1 cellular context compared by ENCODE assay signal in genomic region chr21:42570841-42571387, GRCh38.
TF ChIP-seq lines count a peak whose summit lies in the region.

No MANE protein-coding gene starts in this region.

TF ChIP-seq in HCT116, 20 proteins besides CTCF, POLR2A, EP300 and RAD21 (continued from another document):
- TF ChIP-seq REST (IDR thresholded peaks at IDR 0.05; ENCODE audit: low read depth): no peak
- no peak for TF ChIP-seq SIN3A (IDR thresholded peaks at IDR 0.05; ENCODE audit: low read depth)
- no peak for TF ChIP-seq SP1 (IDR thresholded peaks at IDR 0.05; ENCODE audit: low read depth)
- TF ChIP-seq CBX3 (IDR thresholded peaks at IDR 0.05; ENCODE audit: low read depth): no peak
- no peak for TF ChIP-seq YY1 (IDR thresholded peaks at IDR 0.05; ENCODE audit: extremely low read depth, insufficient replicate concordance, low read depth, low read length)
- TF ChIP-seq EGR1 (IDR thresholded peaks at IDR 0.05; ENCODE audit: low read depth): no peak
- no peak for TF ChIP-seq ZNF274 (IDR thresholded peaks at IDR 0.05; ENCODE audit: low read depth, low read length)
- no peak for TF ChIP-seq CEBPB (IDR thresholded peaks at IDR 0.05; ENCODE audit: low read depth)
- TF ChIP-seq POLR2AphosphoS5 (IDR thresholded peaks at IDR 0.05; ENCODE audit: low read depth, low read length): no peak
- TF ChIP-seq EZH2 (IDR thresholded peaks at IDR 0.05): no peak
- no peak for TF ChIP-seq EZH2phosphoT487 (IDR thresholded peaks at IDR 0.05; ENCODE audit: borderline replicate concordance)
- no peak for TF ChIP-seq ZFX (IDR thresholded peaks at IDR 0.05)
